8 cellular contexts compared by ENCODE assay signal in the genomic region with DNA sequence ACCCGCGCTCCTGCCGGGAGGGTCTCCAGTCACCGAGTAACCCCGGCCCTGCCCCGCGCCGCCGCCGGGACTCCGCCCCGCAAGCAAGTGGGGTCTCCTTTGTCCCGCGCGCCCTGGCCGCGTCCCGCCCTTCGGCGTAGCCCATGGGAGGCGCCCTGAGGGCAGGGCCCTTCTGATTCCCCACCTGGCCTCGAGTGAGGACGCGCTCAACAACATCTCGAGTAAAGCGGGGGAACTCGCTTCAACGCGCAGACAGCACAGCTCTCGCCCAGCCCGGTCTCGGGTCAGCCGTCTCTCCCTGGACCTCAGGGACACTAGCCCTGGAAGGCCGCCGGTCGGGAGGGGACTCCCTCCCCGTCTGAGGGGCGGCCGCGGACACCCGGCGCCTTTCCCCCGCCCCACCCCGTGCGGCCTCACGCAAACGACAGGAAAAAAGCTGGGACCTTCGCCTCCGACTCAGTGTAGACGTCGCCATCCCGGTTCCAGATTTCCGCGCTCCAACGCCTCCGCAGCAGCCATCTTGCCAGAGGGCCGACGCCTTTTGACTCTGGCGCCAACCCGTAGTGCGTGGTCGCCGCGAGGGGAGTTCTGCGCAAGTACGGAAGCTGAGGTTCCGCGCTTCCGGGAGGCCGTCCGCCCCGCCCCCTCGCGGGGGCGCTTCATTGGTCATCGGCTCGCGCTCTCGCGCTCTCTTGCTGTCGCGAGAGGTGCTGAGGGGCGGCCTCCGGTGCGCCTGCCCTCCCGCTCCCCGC. TPM values are rescaled to one million over a fixed set of nuclear protein-coding genes. Genes with fewer than 3 reads are reported as not detected.
DNase-seq lines count a peak whose midpoint lies in the region; ATAC-seq and TF ChIP-seq lines count a peak whose summit lies in the region.

No MANE protein-coding gene starts in this region.

- H3K4me3 ChIP-seq in adrenal gland, result peak overlapping the region; percentile 45 to 93 (median 72)
- H3K4me3 ChIP-seq in upper lobe of left lung, result peak overlapping the region; percentile 75 to 99 (median 86)

- H3K4me1 ChIP-seq in adrenal gland (replicated peaks in 1 of 2) (peaks cover 22 to 34% of the 10 kb centered on the region in 2 donors), upper lobe of left lung (peaks cover 28 to 50% (median 29%) of the 10 kb centered on the region in 4 donors)

- H3K36me3 ChIP-seq in adrenal gland (replicated peaks in 1 of 2) (peaks cover 0 to 14% of the 10 kb centered on the region in 2 donors), upper lobe of left lung (peaks cover 0 to 20% (median 7%) of the 10 kb centered on the region in 4 donors)

- intact Hi-C loops in adrenal gland (cut with DNase I) (no loop called here), left cardiac atrium (cut with DNase I) (no loop called here), posterior vena cava (cut with DNase I) (no loop called here)

- no peaks in the 10 kb centered on the region for H3K9me3 ChIP-seq in adrenal gland (replicated peaks in 1 of 3)
- no peaks in the 10 kb centered on the region for H3K9me3 ChIP-seq in upper lobe of left lung

- DNase-seq in NCI-H146 (lab: John Stamatoyannopoulos, UW), result peak; percentile 95
- DNase-seq in T follicular helper cell (ENCODE audit: low read depth), result peak; percentile 94
- DNase-seq in adrenal gland, result peak; percentile 97 to 99 (median 97)
- DNase-seq in left cardiac atrium, result peak; percentile 98
- peak; percentile 99 for DNase-seq in posterior vena cava (ENCODE audit: low spot score)
- DNase-seq in upper lobe of left lung, result peak; percentile 93 to 100

- TF ChIP-seq EP300 in upper lobe of left lung (IDR thresholded peaks at IDR 0.05), result peak in 1 of 4 donors; percentile 67

- TF ChIP-seq POLR2A in GM15510 (IDR thresholded peaks at IDR 0.05; ENCODE audit: borderline replicate concordance, extremely low read depth, insufficient read length), result peak; percentile 73
- peak; percentile 32 to 74 for TF ChIP-seq POLR2A in adrenal gland (IDR thresholded peaks at IDR 0.05)
- peak in 3 of 4 donors; percentile 41 to 81 (median 54) for TF ChIP-seq POLR2A in upper lobe of left lung (IDR thresholded peaks at IDR 0.05)

- no peak for TF ChIP-seq CTCF in adrenal gland (IDR thresholded peaks at IDR 0.05)
- peak in 2 of 6 experiments; percentile 14 to 29 for TF ChIP-seq CTCF in upper lobe of left lung (IDR thresholded peaks at IDR 0.05)

- no peaks in the 10 kb centered on the region for H3K27me3 ChIP-seq in adrenal gland
- no peaks in the 10 kb centered on the region for H3K27me3 ChIP-seq in upper lobe of left lung

- peak; percentile 78 for ATAC-seq in HG02870 (IDR thresholded peaks at IDR 0.05; ENCODE audit: unreplicated experiment)
- peak; percentile 96 to 97 for ATAC-seq in left cardiac atrium
- ATAC-seq in upper lobe of left lung (ENCODE audit: low FRiP score in 2 of 2), result peak; percentile 97 to 98

- H3K27ac ChIP-seq in adrenal gland (peak overlapping the region; percentile 74 to 96 (median 90)), upper lobe of left lung (peak overlapping the region; percentile 90 to 93 (median 92))

- 0 to 1% (median 0%) methylated on average over 1 to 87 of the region's 87 CpGs for WGBS in adrenal gland, 4 donors
- 0 to 1% methylated on average over 15 to 53 of the region's 87 CpGs for WGBS in upper lobe of left lung, 2 donors

RNA-seq across cellular contexts. Expression of a gene that starts 0.4 kb away (rescaled TPM):
- 10 to 100 TPM; 17.8 to 38.5 (median 25.3) TPM for total RNA-seq in adrenal gland
- polyA plus RNA-seq in adrenal gland, result 10 to 100 TPM in 2 of 3 donors, 1 to 10 TPM in 1; 9.4 to 16.8 (median 10.1) TPM
- 10 to 100 TPM; 16.8 to 20.2 TPM for total RNA-seq in left cardiac atrium
- 10 to 100 TPM; 14.9 to 20.0 TPM for total RNA-seq in posterior vena cava
- total RNA-seq in upper lobe of left lung, result 10 to 100 TPM; 18.6 to 33.2 (median 26.3) TPM

RNA-seq across cellular contexts. Expression of a gene that starts 11.2 kb away (rescaled TPM):
- total RNA-seq in adrenal gland (10 to 100 TPM; 29.8 to 51.3 (median 46.5) TPM), left cardiac atrium (10 to 100 TPM; 33.8 to 39.1 TPM), posterior vena cava (10 to 100 TPM; 38.5 to 44.1 TPM), upper lobe of left lung (100 to 1,000 TPM in 1 of 6 donors, 10 to 100 TPM in 5; 51.6 to 109 (median 58.9) TPM)
- 10 to 100 TPM; 19.0 to 27.9 (median 23.6) TPM for polyA plus RNA-seq in adrenal gland

RNA-seq across cellular contexts. Expression of a gene that starts 15.0 kb away (rescaled TPM):
- total RNA-seq in adrenal gland (1 to 10 TPM in 7 of 8 donors, under 1 TPM in 1; 0.24 to 4.6 (median 2.9) TPM), left cardiac atrium (1 to 10 TPM; 2.1 to 5.7 TPM), posterior vena cava (10 to 100 TPM in 1 of 2 donors, 1 to 10 TPM in 1; 9.9 to 16.3 TPM), upper lobe of left lung (10 to 100 TPM in 4 of 6 donors, 1 to 10 TPM in 2; 3.8 to 18.5 (median 14.4) TPM)
- 10 to 100 TPM in 2 of 3 donors, 1 to 10 TPM in 1; 1.2 to 69.1 (median 11.9) TPM for polyA plus RNA-seq in adrenal gland

Comparison
In these comparisons a context has a peak if more than half of its experiments do, and no peak if none do; other contexts are left out.
1. Peak in every context shown above with its lines: DNase-seq, ATAC-seq, H3K4me3 ChIP-seq and H3K27ac ChIP-seq.